8 cellular contexts compared by ENCODE assay signal in the genomic region with DNA sequence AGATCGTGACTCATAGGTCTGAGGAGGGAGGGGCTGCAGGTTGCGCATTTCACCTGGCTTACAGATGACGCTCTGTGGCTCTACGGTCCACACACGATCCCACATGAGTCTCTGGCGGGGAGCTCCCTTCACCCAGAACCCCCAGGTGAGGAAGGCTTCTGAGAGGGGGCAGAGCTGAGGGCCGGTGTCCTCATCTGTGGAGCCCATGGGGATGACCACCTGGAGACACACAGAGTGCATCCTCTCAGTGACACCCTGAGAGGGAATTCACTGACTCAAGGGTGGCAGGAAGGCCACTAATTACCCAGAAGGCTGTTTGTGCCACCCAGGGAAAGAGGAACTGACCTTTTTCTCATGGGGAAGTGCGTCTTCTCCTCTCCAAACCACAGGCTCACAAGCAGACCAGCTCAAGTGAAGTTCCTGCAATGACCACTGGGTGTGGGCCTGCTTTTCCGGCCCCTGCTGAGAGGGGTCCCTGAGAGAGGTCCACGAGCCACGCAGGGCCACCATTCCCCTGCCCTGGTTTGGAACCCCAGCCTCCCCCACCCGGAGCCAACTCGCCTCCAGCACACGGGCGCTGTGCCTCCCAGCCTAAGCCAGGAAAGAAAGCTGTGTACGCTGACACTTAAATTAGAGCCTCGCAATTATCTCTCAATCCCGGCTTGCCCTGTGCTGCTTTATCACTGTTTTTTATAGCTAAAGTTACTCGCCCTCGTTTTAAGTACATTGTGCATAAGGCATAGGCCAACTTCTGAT.
DNase-seq lines count a peak whose midpoint lies in the region; ATAC-seq and TF ChIP-seq lines count a peak whose summit lies in the region.

No MANE protein-coding gene starts in this region.

- H3K27me3 ChIP-seq in mammary epithelial cell (ENCODE audit: insufficient read depth, low read length), result no peaks in the 10 kb centered on the region

- peak; percentile 92 for TF ChIP-seq CTCF in GM12874 (IDR thresholded peaks at IDR 0.05; ENCODE audit: insufficient read depth, low read depth, low read length)
- peak; percentile 27 to 34 for TF ChIP-seq CTCF in mammary epithelial cell (conservative IDR thresholded peaks at IDR 0.05 in 1 of 2, IDR thresholded peaks at IDR 0.05 in 1 of 2; ENCODE audit: extremely low read depth in 1 of 2, insufficient read depth in 1 of 2, low read depth in 1 of 2, low read length in 2 of 2)
- TF ChIP-seq CTCF in natural killer cell (IDR thresholded peaks at IDR 0.05), result peak; percentile 35
- TF ChIP-seq CTCF in activated CD8-positive, alpha-beta T cell treated with anti-CD3 and anti-CD28 coated beads for 36 hours (IDR thresholded peaks at IDR 0.05), result no peak

- 91% methylated on average over 8 of the region's 20 CpGs for WGBS in mammary epithelial cell (ENCODE audit: low coverage, missing lambda C conversion rate)

- POLR2A ChIA-PET in activated CD8-positive, alpha-beta T cell treated with anti-CD3 and anti-CD28 coated beads for 36 hours (lab: Charles Lee), result no interaction called here

- H3K27ac ChIP-seq in mammary epithelial cell (ENCODE audit: insufficient read depth, low read depth, low read length), result no peak overlapping the region

- no peak for DNase-seq in mammary epithelial cell
- no peak for DNase-seq in natural killer cell
- DNase-seq in NCI-H510A treated with DMSO at 0.1 percent for 48 hours (lab: John Stamatoyannopoulos, UW), result no peak
- DNase-seq in activated CD8-positive, alpha-beta T cell treated with anti-CD3 and anti-CD28 coated beads for 36 hours, result no peak
- DNase-seq in central memory CD4-positive, alpha-beta T cell, result no peak

- in situ Hi-C loops in mammary epithelial cell (cut with MboI; ENCODE audit: low sequenced_read_pairs in 2 of 2), result no loop called here

- H4K20me1 ChIP-seq in mammary epithelial cell (ENCODE audit: insufficient read depth, low read length), result no peaks in the 10 kb centered on the region

- H3K9ac ChIP-seq in mammary epithelial cell (ENCODE audit: insufficient read depth, low read length), result no peak overlapping the region

- H3K4me1 Mint-ChIP-seq in natural killer cell, result peaks cover 10 to 21% of the 10 kb centered on the region in 2 donors
- H3K4me1 Mint-ChIP-seq in activated CD8-positive, alpha-beta T cell treated with anti-CD3 and anti-CD28 coated beads for 36 hours (ENCODE audit: low read depth), result no peaks in the 10 kb centered on the region

- no peaks in the 10 kb centered on the region for H3K36me3 ChIP-seq in mammary epithelial cell (ENCODE audit: insufficient read depth, low read length)

- no peak overlapping the region for H3K4me3 ChIP-seq in mammary epithelial cell (replicated peaks in 1 of 3; ENCODE audit: insufficient read depth in 1 of 3, low read depth in 2 of 3, low read length in 3 of 3)

- no peaks in the 10 kb centered on the region for H3K36me3 Mint-ChIP-seq in natural killer cell
- no peaks in the 10 kb centered on the region for H3K36me3 Mint-ChIP-seq in activated CD8-positive, alpha-beta T cell treated with anti-CD3 and anti-CD28 coated beads for 36 hours (ENCODE audit: low read depth)

- no TSS peak for BruUV-seq in mammary epithelial cell (replicated peaks; lab: Mats Ljungman, UMichigan)

- CTCF ChIA-PET in mammary epithelial cell (lab: Charles Lee; ENCODE audit: low non-redundant PET), result no interaction called here
- CTCF ChIA-PET in activated CD8-positive, alpha-beta T cell treated with anti-CD3 and anti-CD28 coated beads for 36 hours (lab: Charles Lee), result no interaction called here

- peaks cover 0 to 13% of the 10 kb centered on the region in 2 donors for H3K27me3 Mint-ChIP-seq in natural killer cell (ENCODE audit: low read depth in 2 of 2)
- H3K27me3 Mint-ChIP-seq in activated CD8-positive, alpha-beta T cell treated with anti-CD3 and anti-CD28 coated beads for 36 hours, result peaks cover 3% of the 10 kb centered on the region

- no peak overlapping the region for H2AFZ ChIP-seq in mammary epithelial cell (ENCODE audit: low read depth, low read length)

- H3K4me1 ChIP-seq in mammary epithelial cell (ENCODE audit: insufficient read depth, low read length), result peaks cover 4% of the 10 kb centered on the region

- no peaks in the 10 kb centered on the region for H3K79me2 ChIP-seq in mammary epithelial cell (ENCODE audit: insufficient read depth, low read length)

- no peak overlapping the region for H3K4me2 ChIP-seq in mammary epithelial cell (ENCODE audit: insufficient read depth, low read depth, low read length)

- peak; percentile 98 for ATAC-seq in GM21528 (IDR thresholded peaks at IDR 0.05; ENCODE audit: low FRiP score, unreplicated experiment)
- peak; percentile 96 for ATAC-seq in HG03575 (IDR thresholded peaks at IDR 0.05; ENCODE audit: extremely low read depth, insufficient number of reproducible peaks, low FRiP score, unreplicated experiment)
- peak; percentile 58 to 86 (median 78) for ATAC-seq in natural killer cell
- ATAC-seq in activated CD8-positive, alpha-beta T cell treated with anti-CD3 and anti-CD28 coated beads for 36 hours, result no peak

- H3K27ac Mint-ChIP-seq in natural killer cell, result peak overlapping the region in 1 of 2 donors; percentile 48
- no peak overlapping the region for H3K27ac Mint-ChIP-seq in activated CD8-positive, alpha-beta T cell treated with anti-CD3 and anti-CD28 coated beads for 36 hours

- H3K9me3 Mint-ChIP-seq in natural killer cell, result no peaks in the 10 kb centered on the region
- H3K9me3 Mint-ChIP-seq in activated CD8-positive, alpha-beta T cell treated with anti-CD3 and anti-CD28 coated beads for 36 hours, result no peaks in the 10 kb centered on the region

- no peaks in the 10 kb centered on the region for H3K9me3 ChIP-seq in mammary epithelial cell (replicated peaks; ENCODE audit: insufficient read depth, low read length)

- dilution Hi-C loops in mammary epithelial cell (cut with HindIII; ENCODE audit: low sequenced_read_pairs), result no loop called here

- intact Hi-C loops in mammary epithelial cell (cut with micrococcal nuclease) (no loop called here), natural killer cell (cut with micrococcal nuclease) (no loop called here)
- intact Hi-C loops in activated CD8-positive, alpha-beta T cell treated with anti-CD3 and anti-CD28 coated beads for 36 hours (cut with micrococcal nuclease), result no loop called here

- H3K4me3 Mint-ChIP-seq in natural killer cell, result peak overlapping the region; percentile 38
- H3K4me3 Mint-ChIP-seq in activated CD8-positive, alpha-beta T cell treated with anti-CD3 and anti-CD28 coated beads for 36 hours, result no peak overlapping the region
